ENCODE assay signal across 22 cellular contexts in genomic region chr15:101440846-101441590, GRCh38. TPM values are rescaled to one million over a fixed set of nuclear protein-coding genes. Genes with fewer than 3 reads are reported as not detected.
DNase-seq lines count a peak whose midpoint lies in the region; ATAC-seq, FAIRE-seq and TF ChIP-seq lines count a peak whose summit lies in the region.
"Had no signal": no experiment of that assay in that cellular context is flagged by ENCODE, and none has a peak within 500 bp of the region (broad histone marks: within the 10 kb centered on the region; RNA-seq: fewer than 3 reads in every experiment).

No MANE protein-coding gene starts in this region.

- no peaks in the 10 kb centered on the region for H3K9me2 ChIP-seq in PC-3 (replicated peaks; ENCODE audit: low read length)

- H3K9me3 ChIP-seq in left ventricle myocardium inferior (replicated peaks) (no peaks in the 10 kb centered on the region), PC-3 (ENCODE audit: low read length) (no peaks in the 10 kb centered on the region), keratinocyte (ENCODE audit: control insufficient read depth, low read depth, low read length) (no peaks in the 10 kb centered on the region)
- H3K9me3 ChIP-seq: left lung, thyroid gland had no signal

- peaks cover 51% of the 10 kb centered on the region for H3K4me1 ChIP-seq in left ventricle myocardium inferior
- H3K4me1 ChIP-seq in PC-3 (ENCODE audit: insufficient read depth, low read length): peaks cover 14% of the 10 kb centered on the region
- peaks cover 27% of the 10 kb centered on the region for H3K4me1 ChIP-seq in keratinocyte (ENCODE audit: control insufficient read depth, extremely low read depth, insufficient read depth, low read length)
- H3K4me1 ChIP-seq: thyroid gland had no signal

- DNase-seq in left ventricle myocardium inferior: no peak
- DNase-seq in left ventricle myocardium superior: no peak
- peak; percentile 7 for DNase-seq in PC-3
- no peak for DNase-seq in keratinocyte (ENCODE audit: low read depth, low spot score)
- DNase-seq in NCI-H1092 treated with DMSO at 0.1 percent for 48 hours (lab: John Stamatoyannopoulos, UW): no peak
- no peak for DNase-seq in NOMO-1 treated with dmso at 0.1 percent for 144 hours (lab: John Stamatoyannopoulos, UW; ENCODE audit: unreplicated experiment)
- DNase-seq: activated CD4-positive, alpha-beta T cell treated with anti-CD3 and anti-CD28 coated beads for 48 hours; aorta; CD8-positive, alpha-beta T cell; central memory CD4-positive, alpha-beta T cell; DMS153; GDM1; left lung; natural killer cell; NCI-H1694; NCI-H510A treated with DMSO at 0.1 percent for 48 hours; stimulated activated naive CD8-positive, alpha-beta T cell treated with anti-CD3 and anti-CD28 coated beads, Interleukin-15, Interleukin-2, amounts not matched to agents 100 U/mL and 50 U/mL, for 24 hours; T-helper 17 cell; thyroid gland had no signal

- no peaks in the 10 kb centered on the region for H3K79me2 ChIP-seq in PC-3 (ENCODE audit: low read length)
- H3K79me2 ChIP-seq in keratinocyte (ENCODE audit: control insufficient read depth, insufficient read depth, low read length): no peaks in the 10 kb centered on the region

- no peaks in the 10 kb centered on the region for H3F3A ChIP-seq in PC-3 (ENCODE audit: low read length, unreplicated experiment)

- H2AFZ ChIP-seq in PC-3 (ENCODE audit: low read length) (no peak overlapping the region), keratinocyte (ENCODE audit: control insufficient read depth, low read length) (no peak overlapping the region)

- no peaks in the 10 kb centered on the region for H3K9me1 ChIP-seq in keratinocyte (ENCODE audit: control insufficient read depth, extremely low read depth, insufficient read depth, low read length)

- dilution Hi-C loops in keratinocyte (cut with MboI; ENCODE audit: extremely low pct_ligation_motif_present, low sequenced_read_pairs): no loop called here

- no peaks in the 10 kb centered on the region for H3K27me3 ChIP-seq in left ventricle myocardium inferior (ENCODE audit: low read depth)
- peaks cover 28% of the 10 kb centered on the region for H3K27me3 ChIP-seq in PC-3 (ENCODE audit: low read length)
- H3K27me3 ChIP-seq in keratinocyte (ENCODE audit: control insufficient read depth, extremely low read depth, insufficient read depth, low read length): no peaks in the 10 kb centered on the region
- H3K27me3 ChIP-seq: left lung, thyroid gland had no signal

- H3K9ac ChIP-seq in PC-3 (ENCODE audit: low read length): no peak overlapping the region
- H3K9ac ChIP-seq in keratinocyte (ENCODE audit: control insufficient read depth, extremely low read depth, insufficient read depth, low read length): no peak overlapping the region
- H3K9ac ChIP-seq: KMS-11 had no signal

- POLR2A ChIA-PET in PC-3 (lab: Charles Lee; ENCODE audit: unreplicated experiment): no interaction called here

- no peak for TF ChIP-seq CTCF in left ventricle myocardium inferior (IDR thresholded peaks at IDR 0.05; ENCODE audit: borderline replicate concordance)
- no peak for TF ChIP-seq CTCF in PC-3 (conservative IDR thresholded peaks at IDR 0.05; ENCODE audit: low read depth, low read length)
- TF ChIP-seq CTCF in keratinocyte (optimal IDR thresholded peaks at IDR 0.05 in 1 of 3, IDR thresholded peaks at IDR 0.05 in 1 of 3, conservative IDR thresholded peaks at IDR 0.05 in 1 of 3; ENCODE audit: extremely low read depth in 1 of 3, insufficient read depth in 2 of 3, low read length in 3 of 3): no peak

- no peak for FAIRE-seq in keratinocyte (lab: Jason Lieb, UNC)

- H3K36me3 ChIP-seq in left ventricle myocardium inferior (peaks cover 1% of the 10 kb centered on the region), PC-3 (ENCODE audit: low read depth, low read length) (no peaks in the 10 kb centered on the region), keratinocyte (ENCODE audit: control insufficient read depth in 2 of 2, extremely low read depth in 1 of 2, insufficient read depth in 2 of 2, low read length in 2 of 2) (no peaks in the 10 kb centered on the region)
- H3K36me3 ChIP-seq: left lung, thyroid gland had no signal

- H3K27ac ChIP-seq in left ventricle myocardium inferior (replicated peaks) (peak overlapping the region; percentile 79), PC-3 (ENCODE audit: low read length) (no peak overlapping the region), keratinocyte (ENCODE audit: control insufficient read depth, insufficient read depth, low read length) (no peak overlapping the region)
- H3K27ac ChIP-seq: KMS-11, left lung, thyroid gland had no signal

- ATAC-seq in left ventricle myocardium superior (no peak), PC-3 (peak; percentile 37), GM18867 (IDR thresholded peaks at IDR 0.05; ENCODE audit: unreplicated experiment) (no peak)
- ATAC-seq: CD8-positive, alpha-beta T cell; natural killer cell; Panc1; stimulated activated naive CD8-positive, alpha-beta T cell treated with anti-CD3 and anti-CD28 coated beads, Interleukin-15, Interleukin-2, amounts not matched to agents 100 U/mL and 50 U/mL, for 24 hours; T-helper 17 cell had no signal

- intact Hi-C loops in left ventricle myocardium inferior (cut with micrococcal nuclease) (no loop called here), left ventricle myocardium superior (cut with micrococcal nuclease) (no loop called here), PC-3 (cut with micrococcal nuclease) (no loop called here)

- BruUV-seq in PC-3 (replicated peaks; lab: Mats Ljungman, UMichigan): no TSS peak

- CTCF ChIA-PET in PC-3 (lab: Charles Lee): no interaction called here

- no peak overlapping the region for H3K4me3 ChIP-seq in left ventricle myocardium inferior
- no peak overlapping the region for H3K4me3 ChIP-seq in PC-3 (ENCODE audit: low read length)
- no peak overlapping the region for H3K4me3 ChIP-seq in keratinocyte (ENCODE audit: control insufficient read depth in 2 of 3, extremely low read depth in 1 of 3, insufficient read depth in 2 of 3, low read depth in 1 of 3, low read length in 3 of 3)
- H3K4me3 ChIP-seq: left lung, thyroid gland had no signal

- H4K20me1 ChIP-seq in PC-3 (ENCODE audit: low read length) (no peaks in the 10 kb centered on the region), keratinocyte (ENCODE audit: control insufficient read depth, extremely low read depth, insufficient read depth, low read length) (no peaks in the 10 kb centered on the region)

- H3K4me2 ChIP-seq in PC-3 (ENCODE audit: low read length) (peak overlapping the region; percentile 66), keratinocyte (ENCODE audit: control insufficient read depth, extremely low read depth, insufficient read depth, low read depth, low read length) (peak overlapping the region; percentile 78)
- H3K4me2 ChIP-seq: KMS-11 had no signal

RNA-seq across cellular contexts. Expression of gene PCSK6, which starts 48.5 kb away (rescaled TPM):
- total RNA-seq in left ventricle myocardium inferior: 28.6 TPM
- total RNA-seq in left ventricle myocardium superior: 31.9 TPM
- 2.7 and 3.7 TPM in 2 replicates for total RNA-seq in PC-3 (2014; rRNA removed)
- polyA plus RNA-seq in keratinocyte: 3.1 to 4.4 TPM (median 3.5 TPM) in 3 replicates
- polyA plus RNA-seq in keratinocyte (2011; ENCODE audit: low read depth): 8.9 TPM
- 3.7 and 3.8 TPM in 2 replicates for polyA plus RNA-seq in keratinocyte (2011; cell fraction: cytosol; rRNA removed)
- polyA plus RNA-seq in keratinocyte (2011; cell fraction: nucleus; rRNA removed): 7.4 and 8.7 TPM in 2 replicates
- polyA plus RNA-seq in keratinocyte (2012; ENCODE audit: low replicate concordance): 2.6 and 16.5 TPM in 2 replicates
- 5.8 to 18.3 TPM (median 7.7 TPM) in 3 replicates for polyA minus RNA-seq in keratinocyte
- 9.4 TPM for polyA minus RNA-seq in keratinocyte (2011; cell fraction: cytosol; rRNA and poly(A)+ RNA removed)
- polyA minus RNA-seq in keratinocyte (2011; cell fraction: nucleus; rRNA and poly(A)+ RNA removed): 15.8 and 19.9 TPM in 2 replicates
